Comparison of ENCODE assay signal across 8 cellular contexts in the genomic region with DNA sequence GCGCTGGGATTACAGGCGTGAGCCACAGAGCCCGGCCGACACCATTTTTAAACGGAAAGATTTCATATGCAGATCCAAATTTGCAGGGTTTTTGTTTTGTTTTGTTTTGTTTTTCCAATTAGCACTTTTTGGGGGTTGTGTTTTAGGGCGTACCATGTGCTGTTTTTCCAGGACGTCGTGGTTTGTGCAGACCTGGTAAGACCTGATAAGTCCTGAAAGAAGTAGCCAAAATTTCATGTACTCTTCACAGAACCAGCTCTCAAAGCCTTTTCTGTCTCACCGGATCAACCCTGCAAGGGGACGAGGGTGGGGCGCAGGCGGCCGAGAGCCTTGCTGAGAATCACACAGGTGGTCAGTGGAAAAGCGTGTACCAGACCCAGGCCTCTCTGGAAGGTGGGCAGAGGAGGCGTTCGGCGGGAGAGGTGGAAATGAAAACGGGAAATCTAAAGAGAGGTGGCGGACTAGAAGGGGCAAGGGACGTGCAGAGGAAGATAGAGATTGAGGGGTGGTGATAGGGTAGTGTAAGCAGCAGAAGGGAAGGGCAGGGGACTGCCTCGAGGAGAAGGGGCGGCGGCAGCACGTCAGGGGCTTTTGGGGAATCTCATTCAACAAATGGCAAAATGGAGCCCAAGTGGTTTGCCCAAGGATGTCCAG.
DNase-seq lines count a peak whose midpoint lies in the region; ATAC-seq, FAIRE-seq and TF ChIP-seq lines count a peak whose summit lies in the region.

No MANE protein-coding gene starts in this region.

- peak; percentile 8 to 10 for ATAC-seq in stimulated activated naive B cell treated with anti-CD40 and anti-IgM and Interleukin-4, amounts not matched to agents 10 μg/mL and 1 μg/mL and 100 μg/mL, for 72 hours (replicated peaks)
- no peak for ATAC-seq in HG03280 (IDR thresholded peaks at IDR 0.05; ENCODE audit: unreplicated experiment)
- no peak for ATAC-seq in GM21360 (IDR thresholded peaks at IDR 0.05; ENCODE audit: unreplicated experiment)

- H3K9me2 ChIP-seq in Loucy (replicated peaks; ENCODE audit: low read depth, low read length) = no peaks in the 10 kb centered on the region

- no peaks in the 10 kb centered on the region for H3K27me3 Mint-ChIP-seq in stimulated activated naive B cell treated with anti-CD40 and anti-IgM and Interleukin-4, amounts not matched to agents 10 μg/mL and 1 μg/mL and 100 μg/mL, for 72 hours

- peak overlapping the region; percentile 87 for H2AFZ ChIP-seq in Loucy (ENCODE audit: low read length)

- H3K27me3 ChIP-seq in Loucy (ENCODE audit: insufficient read depth, low read length, poor library complexity, severe bottlenecking) = no peaks in the 10 kb centered on the region

- DNase-seq in EL (peak; percentile 5), GM19239 (ENCODE audit: insufficient read length, low spot score) (no peak)
- no peak for DNase-seq in stimulated activated naive B cell treated with anti-CD40 and anti-IgM and Interleukin-4, amounts not matched to agents 10 μg/mL and 1 μg/mL and 100 μg/mL, for 72 hours

- peak overlapping the region; percentile 100 for H3K27ac Mint-ChIP-seq in stimulated activated naive B cell treated with anti-CD40 and anti-IgM and Interleukin-4, amounts not matched to agents 10 μg/mL and 1 μg/mL and 100 μg/mL, for 72 hours

- no peaks in the 10 kb centered on the region for H3K36me3 ChIP-seq in Loucy (ENCODE audit: insufficient read depth, low read length)

- peak overlapping the region; percentile 88 to 96 for H3K4me3 Mint-ChIP-seq in stimulated activated naive B cell treated with anti-CD40 and anti-IgM and Interleukin-4, amounts not matched to agents 10 μg/mL and 1 μg/mL and 100 μg/mL, for 72 hours

- H3K4me1 ChIP-seq in Loucy (ENCODE audit: insufficient read depth, low read length, poor library complexity, severe bottlenecking) = peaks cover 11% of the 10 kb centered on the region

- TF ChIP-seq CTCF in Loucy (conservative IDR thresholded peaks at IDR 0.05; ENCODE audit: low read length) = no peak

- H3K9me3 ChIP-seq in Loucy (ENCODE audit: insufficient read depth, low read depth, low read length) = no peaks in the 10 kb centered on the region
- H3K9me3 ChIP-seq in iPS-18c (ENCODE audit: control insufficient read depth, insufficient read depth, low read length) = peaks cover 2% of the 10 kb centered on the region

- peak overlapping the region; percentile 93 for H3K27ac ChIP-seq in angular gyrus (ENCODE audit: low read depth, low read length)

- H3K4me3 ChIP-seq in Loucy (ENCODE audit: low read length, poor library complexity, severe bottlenecking) (peak overlapping the region; percentile 86), iPS-18c (ENCODE audit: insufficient read depth, low read depth, low read length) (peak overlapping the region; percentile 89)

- H3F3A ChIP-seq in Loucy (ENCODE audit: low read depth) = no peaks in the 10 kb centered on the region

- H3K36me3 Mint-ChIP-seq in stimulated activated naive B cell treated with anti-CD40 and anti-IgM and Interleukin-4, amounts not matched to agents 10 μg/mL and 1 μg/mL and 100 μg/mL, for 72 hours = peaks cover 6 to 11% of the 10 kb centered on the region in 2 donors

- peak overlapping the region; percentile 76 for H3K4me2 ChIP-seq in Loucy (ENCODE audit: low read depth, low read length, poor library complexity, severe bottlenecking)

- peaks cover 36% of the 10 kb centered on the region for H3K79me2 ChIP-seq in Loucy (ENCODE audit: insufficient read depth, low read length)

- FAIRE-seq in GM19239 (lab: Jason Lieb, UNC) = no peak

- peaks cover 11 to 37% of the 10 kb centered on the region in 2 donors for H3K4me1 Mint-ChIP-seq in stimulated activated naive B cell treated with anti-CD40 and anti-IgM and Interleukin-4, amounts not matched to agents 10 μg/mL and 1 μg/mL and 100 μg/mL, for 72 hours

- H4K20me1 ChIP-seq in Loucy (ENCODE audit: insufficient read depth, low read length, poor library complexity, severe bottlenecking) = no peaks in the 10 kb centered on the region

- H3K9me3 Mint-ChIP-seq in stimulated activated naive B cell treated with anti-CD40 and anti-IgM and Interleukin-4, amounts not matched to agents 10 μg/mL and 1 μg/mL and 100 μg/mL, for 72 hours = no peaks in the 10 kb centered on the region

- H3K9ac ChIP-seq in Loucy (ENCODE audit: low read depth, low read length, poor library complexity, severe bottlenecking) = peak overlapping the region; percentile 95

Comparison
In these comparisons a context has a peak if more than half of its experiments do, and no peak if none do; other contexts are left out.
1. ATAC-seq: peak in stimulated activated naive B cell treated with anti-CD40 and anti-IgM and Interleukin-4, amounts not matched to agents 10 μg/mL and 1 μg/mL and 100 μg/mL, for 72 hours (2 of 2); none in HG03280 (single experiment) and GM21360 (single experiment).